Comparison of ENCODE assay signal across 1 cellular context in genomic region chr10:21523557-21524008, GRCh38.
TF ChIP-seq lines count a peak whose summit lies in the region.

No MANE protein-coding gene starts in this region.

TF ChIP-seq in HepG2, 621 proteins besides CTCF, POLR2A, EP300 and RAD21 (continues in another document):
- no peak for TF ChIP-seq FOXA1 (IDR thresholded peaks at IDR 0.05)
- peak; percentile 29; the same call in 1 of the 2 replicates for TF ChIP-seq FOXA1 (CRISPR knock-in tag; IDR thresholded peaks at IDR 0.05)
- TF ChIP-seq SAP130 (CRISPR knock-in tag; IDR thresholded peaks at IDR 0.05; ENCODE audit: low read depth): peak; percentile 19; the same call in 1 of the 2 replicates
- TF ChIP-seq HDAC1 (CRISPR knock-in tag; IDR thresholded peaks at IDR 0.05): peak; percentile 40; the same call in 1 of the 2 replicates
- TF ChIP-seq, protein P1, sequence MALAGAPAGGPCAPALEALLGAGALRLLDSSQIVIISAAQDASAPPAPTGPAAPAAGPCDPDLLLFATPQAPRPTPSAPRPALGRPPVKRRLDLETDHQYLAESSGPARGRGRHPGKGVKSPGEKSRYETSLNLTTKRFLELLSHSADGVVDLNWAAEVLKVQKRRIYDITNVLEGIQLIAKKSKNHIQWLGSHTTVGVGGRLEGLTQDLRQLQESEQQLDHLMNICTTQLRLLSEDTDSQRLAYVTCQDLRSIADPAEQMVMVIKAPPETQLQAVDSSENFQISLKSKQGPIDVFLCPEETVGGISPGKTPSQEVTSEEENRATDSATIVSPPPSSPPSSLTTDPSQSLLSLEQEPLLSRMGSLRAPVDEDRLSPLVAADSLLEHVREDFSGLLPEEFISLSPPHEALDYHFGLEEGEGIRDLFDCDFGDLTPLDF (CRISPR knock-in tag; IDR thresholded peaks at IDR 0.05): peak; percentile 18; the same call in 1 of the 2 replicates
- TF ChIP-seq ZNF3 (CRISPR knock-in tag; IDR thresholded peaks at IDR 0.05): 0 out of 2 replicates have a peak, but pooled peaks have one; percentile 18
- TF ChIP-seq ELF3 (CRISPR knock-in tag; IDR thresholded peaks at IDR 0.05): 0 out of 2 replicates have a peak, but pooled peaks have one; percentile 10
- no peak for TF ChIP-seq ZNF629 (CRISPR knock-in tag; conservative IDR thresholded peaks at IDR 0.05)
- TF ChIP-seq, protein P2, sequence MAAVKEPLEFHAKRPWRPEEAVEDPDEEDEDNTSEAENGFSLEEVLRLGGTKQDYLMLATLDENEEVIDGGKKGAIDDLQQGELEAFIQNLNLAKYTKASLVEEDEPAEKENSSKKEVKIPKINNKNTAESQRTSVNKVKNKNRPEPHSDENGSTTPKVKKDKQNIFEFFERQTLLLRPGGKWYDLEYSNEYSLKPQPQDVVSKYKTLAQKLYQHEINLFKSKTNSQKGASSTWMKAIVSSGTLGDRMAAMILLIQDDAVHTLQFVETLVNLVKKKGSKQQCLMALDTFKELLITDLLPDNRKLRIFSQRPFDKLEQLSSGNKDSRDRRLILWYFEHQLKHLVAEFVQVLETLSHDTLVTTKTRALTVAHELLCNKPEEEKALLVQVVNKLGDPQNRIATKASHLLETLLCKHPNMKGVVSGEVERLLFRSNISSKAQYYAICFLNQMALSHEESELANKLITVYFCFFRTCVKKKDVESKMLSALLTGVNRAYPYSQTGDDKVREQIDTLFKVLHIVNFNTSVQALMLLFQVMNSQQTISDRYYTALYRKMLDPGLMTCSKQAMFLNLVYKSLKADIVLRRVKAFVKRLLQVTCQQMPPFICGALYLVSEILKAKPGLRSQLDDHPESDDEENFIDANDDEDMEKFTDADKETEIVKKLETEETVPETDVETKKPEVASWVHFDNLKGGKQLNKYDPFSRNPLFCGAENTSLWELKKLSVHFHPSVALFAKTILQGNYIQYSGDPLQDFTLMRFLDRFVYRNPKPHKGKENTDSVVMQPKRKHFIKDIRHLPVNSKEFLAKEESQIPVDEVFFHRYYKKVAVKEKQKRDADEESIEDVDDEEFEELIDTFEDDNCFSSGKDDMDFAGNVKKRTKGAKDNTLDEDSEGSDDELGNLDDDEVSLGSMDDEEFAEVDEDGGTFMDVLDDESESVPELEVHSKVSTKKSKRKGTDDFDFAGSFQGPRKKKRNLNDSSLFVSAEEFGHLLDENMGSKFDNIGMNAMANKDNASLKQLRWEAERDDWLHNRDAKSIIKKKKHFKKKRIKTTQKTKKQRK (IDR thresholded peaks at IDR 0.05; ENCODE audit: low read length): no peak
- 0 out of 2 replicates have a peak, but pooled peaks have one; percentile 33 for TF ChIP-seq ZNF317 (CRISPR knock-in tag; IDR thresholded peaks at IDR 0.05)
- TF ChIP-seq ZBTB42 (CRISPR knock-in tag; IDR thresholded peaks at IDR 0.05): no peak
- TF ChIP-seq CEBPB (IDR thresholded peaks at IDR 0.05; ENCODE audit: borderline replicate concordance, low read depth, low read length): peak; percentile 51; the same call in 1 of the 2 replicates
- TF ChIP-seq MED1 (CRISPR knock-in tag; IDR thresholded peaks at IDR 0.05): 0 out of 2 replicates have a peak, but pooled peaks have one; percentile 36
- 0 out of 2 replicates have a peak, but pooled peaks have one; percentile 53 for TF ChIP-seq ZNF547 (CRISPR knock-in tag; IDR thresholded peaks at IDR 0.05)
- TF ChIP-seq ZNF138 (CRISPR knock-in tag; IDR thresholded peaks at IDR 0.05; ENCODE audit: low read depth): no peak
- 0 out of 2 replicates have a peak, but pooled peaks have one; percentile 58 for TF ChIP-seq ZNF232 (CRISPR knock-in tag; IDR thresholded peaks at IDR 0.05; ENCODE audit: borderline replicate concordance)
- TF ChIP-seq HMG20B (CRISPR knock-in tag; conservative IDR thresholded peaks at IDR 0.05): no peak
- TF ChIP-seq ZBTB38 (CRISPR knock-in tag; IDR thresholded peaks at IDR 0.05): peak; percentile 37; the same call in 1 of the 2 replicates
- TF ChIP-seq PRDM4 (CRISPR knock-in tag; IDR thresholded peaks at IDR 0.05; ENCODE audit: borderline replicate concordance): no peak
- TF ChIP-seq, protein P3, sequence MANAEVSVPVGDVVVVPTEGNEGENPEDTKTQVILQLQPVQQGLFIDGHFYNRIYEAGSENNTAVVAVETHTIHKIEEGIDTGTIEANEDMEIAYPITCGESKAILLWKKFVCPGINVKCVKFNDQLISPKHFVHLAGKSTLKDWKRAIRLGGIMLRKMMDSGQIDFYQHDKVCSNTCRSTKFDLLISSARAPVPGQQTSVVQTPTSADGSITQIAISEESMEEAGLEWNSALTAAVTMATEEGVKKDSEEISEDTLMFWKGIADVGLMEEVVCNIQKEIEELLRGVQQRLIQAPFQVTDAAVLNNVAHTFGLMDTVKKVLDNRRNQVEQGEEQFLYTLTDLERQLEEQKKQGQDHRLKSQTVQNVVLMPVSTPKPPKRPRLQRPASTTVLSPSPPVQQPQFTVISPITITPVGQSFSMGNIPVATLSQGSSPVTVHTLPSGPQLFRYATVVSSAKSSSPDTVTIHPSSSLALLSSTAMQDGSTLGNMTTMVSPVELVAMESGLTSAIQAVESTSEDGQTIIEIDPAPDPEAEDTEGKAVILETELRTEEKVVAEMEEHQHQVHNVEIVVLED (CRISPR knock-in tag; IDR thresholded peaks at IDR 0.05; ENCODE audit: borderline replicate concordance): peak; percentile 11; the same call in 1 of the 2 replicates
- TF ChIP-seq, protein P4, sequence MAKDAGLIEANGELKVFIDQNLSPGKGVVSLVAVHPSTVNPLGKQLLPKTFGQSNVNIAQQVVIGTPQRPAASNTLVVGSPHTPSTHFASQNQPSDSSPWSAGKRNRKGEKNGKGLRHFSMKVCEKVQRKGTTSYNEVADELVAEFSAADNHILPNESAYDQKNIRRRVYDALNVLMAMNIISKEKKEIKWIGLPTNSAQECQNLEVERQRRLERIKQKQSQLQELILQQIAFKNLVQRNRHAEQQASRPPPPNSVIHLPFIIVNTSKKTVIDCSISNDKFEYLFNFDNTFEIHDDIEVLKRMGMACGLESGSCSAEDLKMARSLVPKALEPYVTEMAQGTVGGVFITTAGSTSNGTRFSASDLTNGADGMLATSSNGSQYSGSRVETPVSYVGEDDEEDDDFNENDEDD (CRISPR knock-in tag; IDR thresholded peaks at IDR 0.05; ENCODE audit: borderline replicate concordance): 0 out of 2 replicates have a peak, but pooled peaks have one; percentile 49
- peak; percentile 68 for TF ChIP-seq CEBPG (CRISPR knock-in tag; IDR thresholded peaks at IDR 0.05)
- 0 out of 2 replicates have a peak, but pooled peaks have one; percentile 25 for TF ChIP-seq TFE3 (CRISPR knock-in tag; IDR thresholded peaks at IDR 0.05)
- peak; percentile 65; the same call in 1 of the 2 replicates for TF ChIP-seq KLF12 (CRISPR knock-in tag; IDR thresholded peaks at IDR 0.05; ENCODE audit: borderline replicate concordance)
- 0 out of 2 replicates have a peak, but pooled peaks have one; percentile 31 for TF ChIP-seq TGIF2 (CRISPR knock-in tag; IDR thresholded peaks at IDR 0.05)
- TF ChIP-seq GATAD2A (CRISPR knock-in tag; IDR thresholded peaks at IDR 0.05): 0 out of 2 replicates have a peak, but pooled peaks have one; percentile 31
- peak; percentile 33; the same call in 1 of the 2 replicates for TF ChIP-seq RCOR2 (CRISPR knock-in tag; IDR thresholded peaks at IDR 0.05)
- no peak for TF ChIP-seq JUND (CRISPR knock-in tag; IDR thresholded peaks at IDR 0.05)
- no peak for TF ChIP-seq SOX13 (IDR thresholded peaks at IDR 0.05)
- TF ChIP-seq SOX13 (CRISPR knock-in tag; conservative IDR thresholded peaks at IDR 0.05 in 1 of 2, IDR thresholded peaks at IDR 0.05 in 1 of 2): 0 out of 4 replicates have a peak, but pooled peaks of 1 of the 2 experiments have one; percentile 17
- peak; percentile 91 for TF ChIP-seq MAX (IDR thresholded peaks at IDR 0.05)
- TF ChIP-seq HOXA3 (CRISPR knock-in tag; IDR thresholded peaks at IDR 0.05): peak; percentile 39; the same call in 1 of the 2 replicates
- peak; percentile 47; the same call in 1 of the 2 replicates for TF ChIP-seq ZNF644 (CRISPR knock-in tag; IDR thresholded peaks at IDR 0.05; ENCODE audit: low read depth)
- TF ChIP-seq, protein P5, sequence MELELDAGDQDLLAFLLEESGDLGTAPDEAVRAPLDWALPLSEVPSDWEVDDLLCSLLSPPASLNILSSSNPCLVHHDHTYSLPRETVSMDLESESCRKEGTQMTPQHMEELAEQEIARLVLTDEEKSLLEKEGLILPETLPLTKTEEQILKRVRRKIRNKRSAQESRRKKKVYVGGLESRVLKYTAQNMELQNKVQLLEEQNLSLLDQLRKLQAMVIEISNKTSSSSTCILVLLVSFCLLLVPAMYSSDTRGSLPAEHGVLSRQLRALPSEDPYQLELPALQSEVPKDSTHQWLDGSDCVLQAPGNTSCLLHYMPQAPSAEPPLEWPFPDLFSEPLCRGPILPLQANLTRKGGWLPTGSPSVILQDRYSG (CRISPR knock-in tag; IDR thresholded peaks at IDR 0.05): 0 out of 2 replicates have a peak, but pooled peaks have one; percentile 63
- 0 out of 2 replicates have a peak, but pooled peaks have one; percentile 33 for TF ChIP-seq ZFP36L1 (CRISPR knock-in tag; IDR thresholded peaks at IDR 0.05)
- no peak for TF ChIP-seq RFX5 (IDR thresholded peaks at IDR 0.05; ENCODE audit: low read depth, low read length)
- TF ChIP-seq YY1 (IDR thresholded peaks at IDR 0.05; ENCODE audit: insufficient read depth, insufficient replicate concordance, low read depth, low read length): peak; percentile 30
- TF ChIP-seq ZFY (CRISPR knock-in tag; IDR thresholded peaks at IDR 0.05): peak; percentile 82
- peak; percentile 41 for TF ChIP-seq PHF8 (CRISPR knock-in tag; IDR thresholded peaks at IDR 0.05)
- TF ChIP-seq NR2F6 (IDR thresholded peaks at IDR 0.05): no peak
- 0 out of 2 replicates have a peak, but pooled peaks have one; percentile 13 for TF ChIP-seq NR2F6 (CRISPR knock-in tag; IDR thresholded peaks at IDR 0.05)
- TF ChIP-seq MAFK (conservative IDR thresholded peaks at IDR 0.05 in 1 of 2, IDR thresholded peaks at IDR 0.05 in 1 of 2; ENCODE audit: low read length in 2 of 2): peak; percentile 68 to 72
- TF ChIP-seq SALL1 (CRISPR knock-in tag; IDR thresholded peaks at IDR 0.05): peak; percentile 34; the same call in 1 of the 2 replicates
- TF ChIP-seq KMT2A (CRISPR knock-in tag; IDR thresholded peaks at IDR 0.05): 0 out of 2 replicates have a peak, but pooled peaks have one; percentile 26
- TF ChIP-seq ZNF607 (CRISPR knock-in tag; IDR thresholded peaks at IDR 0.05; ENCODE audit: borderline replicate concordance): no peak
- no peak for TF ChIP-seq ZMAT3 (CRISPR knock-in tag; conservative IDR thresholded peaks at IDR 0.05)
- TF ChIP-seq KDM5A (IDR thresholded peaks at IDR 0.05; ENCODE audit: borderline replicate concordance, low read length): peak; percentile 23; the same call in 1 of the 2 replicates
- no peak for TF ChIP-seq ARID4A (CRISPR knock-in tag; IDR thresholded peaks at IDR 0.05; ENCODE audit: borderline replicate concordance)
